ENCODE assay signal across 28 cellular contexts in the genomic region with DNA sequence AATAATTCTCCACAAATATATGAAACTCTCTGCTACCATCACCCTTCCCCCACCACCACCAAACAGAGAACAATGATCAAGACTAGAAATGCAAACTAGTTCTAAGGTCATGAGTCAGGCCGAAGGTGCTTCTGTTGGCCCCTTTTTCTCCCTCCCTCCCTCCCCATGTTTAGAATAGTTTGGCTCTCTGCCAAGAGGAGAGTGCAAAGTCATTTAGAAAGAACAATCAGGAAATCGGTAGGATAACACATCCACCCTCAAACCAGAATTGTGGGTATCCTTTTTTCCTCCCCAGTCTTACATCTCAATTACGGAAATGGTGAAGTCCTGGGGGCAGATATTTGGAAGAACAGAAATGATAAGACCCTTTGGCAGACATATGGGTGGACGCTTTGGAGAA.
"Had no signal": no experiment of that assay in that cellular context is flagged by ENCODE, and none has a peak within 500 bp of the region (broad histone marks: within the 10 kb centered on the region; RNA-seq: fewer than 3 reads in every experiment).

No MANE protein-coding gene starts in this region.

- H3K4me3 ChIP-seq: ascending aorta, coronary artery, dorsolateral prefrontal cortex, left ventricle myocardium inferior, lung, mucosa of descending colon, psoas muscle, smooth muscle cell, stomach, thyroid gland, upper lobe of left lung had no signal

- H3K27ac ChIP-seq: ascending aorta, coronary artery, dorsolateral prefrontal cortex, left ventricle myocardium inferior, parathyroid adenoma, psoas muscle, stomach, thyroid gland, upper lobe of left lung had no signal

- H3K27me3 ChIP-seq: ascending aorta, dorsolateral prefrontal cortex, stomach, thyroid gland, upper lobe of left lung had no signal

- H3K9ac ChIP-seq: parathyroid adenoma had no signal

- FAIRE-seq: frontal cortex had no signal

- H2AFZ ChIP-seq: parathyroid adenoma had no signal

- H3K9me3 ChIP-seq: ascending aorta, left ventricle myocardium inferior, mucosa of descending colon, psoas muscle, stomach, thyroid gland, upper lobe of left lung had no signal

- DNase-seq: activated CD4-positive, alpha-beta memory T cell treated with anti-CD3 and anti-CD28 coated beads for 36 hours; activated CD4-positive, alpha-beta T cell treated with anti-CD3 and anti-CD28 coated beads, Interleukin-2, amount 10 ng/mL, durations not matched to agents 24 days and 14 days; activated CD4-positive, CD25-positive, alpha-beta regulatory T cell treated with anti-CD3 and anti-CD28 coated beads, Interleukin-2, amount 50 U/mL, for 72 hours; activated CD8-positive, alpha-beta memory T cell treated with anti-CD3 and anti-CD28 coated beads, Interleukin-2, amount 50 U/mL, for 4 hours; activated gamma-delta T cell; activated naive CD4-positive, alpha-beta T cell treated with anti-CD3 and anti-CD28 coated beads, Interleukin-2, amount 10 ng/mL, durations not matched to agents 7 days and 5 days; activated naive CD8-positive, alpha-beta T cell treated with anti-CD3 and anti-CD28 coated beads, Interleukin-2, amount 10 ng/mL, durations not matched to agents 7 days and 5 days; activated T-cell treated with anti-CD3 and anti-CD28 coated beads, Interleukin-2, amount 50 U/mL, for 1 hour; dorsolateral prefrontal cortex; effector memory CD4-positive, alpha-beta T cell; glutamatergic neuron; islet precursor cell; left ventricle myocardium inferior; mucosa of descending colon; psoas muscle; stimulated activated CD4-positive, alpha-beta T cell treated with anti-CD3 and anti-CD28 coated beads, Interleukin-1b, Interleukin-23, amount 100 ng/mL, for 48 hours; stimulated activated CD4-positive, alpha-beta T cell treated with anti-CD3 and anti-CD28 coated beads, Interleukin-4, amount 100 ng/mL, for 4 hours; stimulated activated naive B cell treated with anti-CD40 and anti-IgM and Interleukin-4, amounts not matched to agents 10 μg/mL and 1 μg/mL and 100 μg/mL, for 72 hours; stomach; T1000; thyroid gland; upper lobe of left lung had no signal

- ATAC-seq: mucosa of descending colon; psoas muscle; stimulated activated naive B cell treated with anti-CD40 and anti-IgM and Interleukin-4, amounts not matched to agents 10 μg/mL and 1 μg/mL and 100 μg/mL, for 72 hours had no signal

- H3K79me2 ChIP-seq: parathyroid adenoma had no signal

- H3K4me1 ChIP-seq: ascending aorta, left ventricle myocardium inferior, parathyroid adenoma, psoas muscle, thyroid gland had no signal

- H3K36me3 ChIP-seq: ascending aorta, left ventricle myocardium inferior, stomach, thyroid gland, upper lobe of left lung had no signal
